ENCODE assay signal across 8 cellular contexts in the genomic region with DNA sequence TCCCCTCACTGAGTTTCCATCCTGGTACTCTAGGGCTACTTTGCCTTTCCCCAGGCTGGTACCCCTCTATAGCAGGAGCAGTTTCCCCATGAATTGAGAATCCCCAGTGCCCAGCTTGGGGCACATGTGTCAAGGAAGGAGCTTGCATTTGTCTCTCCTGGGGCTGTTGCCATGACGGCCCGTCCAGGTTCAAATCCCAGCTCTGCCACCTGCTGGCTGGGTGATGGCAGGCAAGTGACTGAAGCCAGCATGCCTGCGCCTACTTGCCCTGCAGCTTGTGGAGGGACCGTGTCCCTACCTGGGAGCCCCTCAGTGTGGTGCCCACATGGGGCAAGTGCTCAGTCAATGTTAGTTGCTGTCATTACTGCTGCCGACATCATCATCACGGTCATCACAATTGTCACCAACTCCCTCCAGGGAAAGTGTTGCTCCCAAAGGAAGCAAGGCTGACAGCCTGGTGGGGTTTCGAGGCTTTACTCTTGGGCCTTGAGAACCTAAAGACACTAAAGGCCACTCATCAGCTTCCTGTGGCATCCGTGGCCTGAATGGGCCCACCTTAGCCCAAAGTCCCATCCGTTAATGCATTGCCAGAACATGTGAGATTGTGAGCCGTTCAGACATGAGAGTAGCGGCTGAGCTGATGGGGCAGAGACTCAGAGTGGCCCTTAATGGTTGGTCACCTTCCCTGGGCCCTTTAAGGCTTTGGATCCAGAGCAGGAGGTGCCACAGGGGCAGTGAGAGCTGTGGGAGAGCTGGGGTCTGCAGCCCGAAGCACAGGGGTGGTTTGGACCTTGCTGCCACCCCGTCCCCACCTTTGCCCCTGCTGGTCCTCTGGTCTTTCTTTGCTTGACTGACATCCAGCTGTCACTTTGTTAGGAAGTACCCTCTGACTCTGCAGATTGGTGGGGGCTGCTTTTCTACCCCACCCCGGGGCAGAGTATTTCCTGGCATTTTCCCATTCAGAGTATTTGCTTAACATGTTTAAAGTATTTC.
DNase-seq lines count a peak whose midpoint lies in the region; ATAC-seq and TF ChIP-seq lines count a peak whose summit lies in the region.

No MANE protein-coding gene starts in this region.

- peak; percentile 37 for TF ChIP-seq CTCF in mucosa of descending colon (IDR thresholded peaks at IDR 0.05)
- TF ChIP-seq CTCF in thoracic aorta (IDR thresholded peaks at IDR 0.05) = peak; percentile 39

- no peaks in the 10 kb centered on the region for H3K27me3 Mint-ChIP-seq in CD8-positive, alpha-beta memory T cell

- ATAC-seq in mucosa of descending colon (peak; percentile 60), thoracic aorta (ENCODE audit: insufficient number of reproducible peaks, low FRiP score, low read depth) (no peak), HG02623 (IDR thresholded peaks at IDR 0.05; ENCODE audit: unreplicated experiment) (no peak), HG02642 (IDR thresholded peaks at IDR 0.05; ENCODE audit: poor library complexity, unreplicated experiment) (no peak)

- no peaks in the 10 kb centered on the region for H3K36me3 ChIP-seq in CD8-positive, alpha-beta memory T cell (ENCODE audit: insufficient read depth, low read length)
- H3K36me3 ChIP-seq in effector memory CD4-positive, alpha-beta T cell (ENCODE audit: control insufficient read depth, insufficient read depth, low read length) = peaks cover 6% of the 10 kb centered on the region
- H3K36me3 ChIP-seq in mucosa of descending colon (ENCODE audit: low read depth) = no peaks in the 10 kb centered on the region
- no peaks in the 10 kb centered on the region for H3K36me3 ChIP-seq in thoracic aorta

- no peaks in the 10 kb centered on the region for H3K9me3 ChIP-seq in CD8-positive, alpha-beta memory T cell (ENCODE audit: low read length)
- H3K9me3 ChIP-seq in effector memory CD4-positive, alpha-beta T cell (ENCODE audit: control insufficient read depth, low read length) = no peaks in the 10 kb centered on the region
- H3K9me3 ChIP-seq in mucosa of descending colon (no peaks in the 10 kb centered on the region), thoracic aorta (no peaks in the 10 kb centered on the region)

- no peaks in the 10 kb centered on the region for H3K9me3 Mint-ChIP-seq in CD8-positive, alpha-beta memory T cell

- peaks cover 0 to 28% (median 10%) of the 10 kb centered on the region in 3 donors for H3K36me3 Mint-ChIP-seq in CD8-positive, alpha-beta memory T cell

- H3K4me1 ChIP-seq in CD8-positive, alpha-beta memory T cell (ENCODE audit: insufficient read depth, low read length) = peaks cover 57% of the 10 kb centered on the region
- H3K4me1 ChIP-seq in effector memory CD4-positive, alpha-beta T cell (ENCODE audit: control insufficient read depth, insufficient read depth, low read length, poor library complexity, severe bottlenecking) = peaks cover 6% of the 10 kb centered on the region
- peaks cover 8% of the 10 kb centered on the region for H3K4me1 ChIP-seq in mucosa of descending colon (ENCODE audit: low read depth)
- H3K4me1 ChIP-seq in thoracic aorta (ENCODE audit: control insufficient read depth in 1 of 2, low read depth in 2 of 2) = peaks cover 0 to 11% of the 10 kb centered on the region in 2 donors

- peaks cover 8 to 26% (median 17%) of the 10 kb centered on the region in 3 donors for H3K4me1 Mint-ChIP-seq in CD8-positive, alpha-beta memory T cell

- no peak overlapping the region for H3K4me3 Mint-ChIP-seq in CD8-positive, alpha-beta memory T cell

- no peak overlapping the region for H3K4me3 ChIP-seq in CD8-positive, alpha-beta memory T cell (ENCODE audit: low read length)
- no peak overlapping the region for H3K4me3 ChIP-seq in effector memory CD4-positive, alpha-beta T cell (ENCODE audit: insufficient read depth, low read depth, low read length, poor library complexity, severe bottlenecking)
- H3K4me3 ChIP-seq in mucosa of descending colon = no peak overlapping the region
- H3K4me3 ChIP-seq in thoracic aorta = no peak overlapping the region

- POLR2A ChIA-PET in CD8-positive, alpha-beta memory T cell (lab: Charles Lee) = interaction anchor here (0.7 kb wide), 1 partner anchor 227 kb away, joined by 3 read pairs; no protein-coding TSS in a partner anchor

- no peak overlapping the region for H3K27ac ChIP-seq in CD8-positive, alpha-beta memory T cell (ENCODE audit: low read depth, low read length)
- no peak overlapping the region for H3K27ac ChIP-seq in effector memory CD4-positive, alpha-beta T cell (ENCODE audit: insufficient read depth, low read length, poor library complexity, severe bottlenecking)
- H3K27ac ChIP-seq in thoracic aorta = no peak overlapping the region

- CTCF ChIA-PET in CD8-positive, alpha-beta memory T cell (lab: Charles Lee) = interaction anchor here (0.5 to 3.5 kb wide), 15 partner anchors 11 to 270 kb away, joined by 3 to 16 read pairs (median 3); partner anchors contain the start of genes EEFSEC and RUVBL1

- intact Hi-C loops in mucosa of descending colon (cut with DNase I, micrococcal nuclease) = no loop called here

- H3K27ac Mint-ChIP-seq in CD8-positive, alpha-beta memory T cell = no peak overlapping the region

- H3K27me3 ChIP-seq in CD8-positive, alpha-beta memory T cell (ENCODE audit: insufficient read depth, low read length, poor library complexity, severe bottlenecking) = no peaks in the 10 kb centered on the region
- H3K27me3 ChIP-seq in effector memory CD4-positive, alpha-beta T cell (replicated peaks; ENCODE audit: control insufficient read depth, insufficient read depth, low read length, poor library complexity, severe bottlenecking) = no peaks in the 10 kb centered on the region
- H3K27me3 ChIP-seq in thoracic aorta (replicated peaks; ENCODE audit: insufficient read depth) = no peaks in the 10 kb centered on the region

- peak; percentile 15 to 70 (median 30) for DNase-seq in CD8-positive, alpha-beta memory T cell
- DNase-seq in LHCN-M2 (ENCODE audit: low read depth) = peak; percentile 13
- peak; percentile 58 to 62 for DNase-seq in activated CD4-positive, alpha-beta T cell treated with anti-CD3 and anti-CD28 coated beads, Interleukin-2, amount 50 U/mL, for 4 hours
- DNase-seq in effector memory CD4-positive, alpha-beta T cell = peak in 2 of 3 donors; percentile 27 to 35
- peak in 2 of 3 donors; percentile 63 to 67 for DNase-seq in mucosa of descending colon
- DNase-seq in thoracic aorta (ENCODE audit: low spot score) = no peak
